ENCODE assay signal across 16 cellular contexts in genomic region chr2:120134263-120134662, GRCh38.
DNase-seq lines count a peak whose midpoint lies in the region; ATAC-seq, FAIRE-seq and TF ChIP-seq lines count a peak whose summit lies in the region.
"Had no signal": no experiment of that assay in that cellular context is flagged by ENCODE, and none has a peak within 500 bp of the region (broad histone marks: within the 10 kb centered on the region; RNA-seq: fewer than 3 reads in every experiment).

No MANE protein-coding gene starts in this region.

- H3K79me2 ChIP-seq in mammary epithelial cell (ENCODE audit: insufficient read depth, low read length) = no peaks in the 10 kb centered on the region
- no peaks in the 10 kb centered on the region for H3K79me2 ChIP-seq in keratinocyte (ENCODE audit: control insufficient read depth, insufficient read depth, low read length)

- no peak overlapping the region for H3K9ac ChIP-seq in HUES48 (ENCODE audit: low read depth, low read length)
- H3K9ac ChIP-seq in mammary epithelial cell (ENCODE audit: insufficient read depth, low read length) = no peak overlapping the region
- H3K9ac ChIP-seq in keratinocyte (ENCODE audit: control insufficient read depth, extremely low read depth, insufficient read depth, low read length) = no peak overlapping the region

- DNase-seq in AG09309 (ENCODE audit: low read depth) = peak; percentile 52
- DNase-seq in mammary epithelial cell = peak; percentile 96
- peak; percentile 48 for DNase-seq in keratinocyte (ENCODE audit: low read depth, low spot score)
- no peak for DNase-seq in DMS 273 (lab: John Stamatoyannopoulos, UW; ENCODE audit: unreplicated experiment)
- no peak for DNase-seq in CD4-positive, alpha-beta memory T cell
- no peak for DNase-seq in OCI-M1 (lab: John Stamatoyannopoulos, UW)
- DNase-seq in activated T-cell treated with anti-CD3 and anti-CD28 coated beads, Interleukin-2, amount 50 U/mL, for 72 hours = no peak
- DNase-seq: activated CD4-positive, alpha-beta T cell treated with anti-CD3 and anti-CD28 coated beads, Interleukin-2, amount 10 ng/mL, durations not matched to agents 7 days and 5 days; activated naive CD8-positive, alpha-beta T cell treated with anti-CD3 and anti-CD28 coated beads, Interleukin-2, amount 10 ng/mL, durations not matched to agents 7 days and 5 days; CD8-positive, alpha-beta T cell; NCI-H2029; SJCRH30; stomach had no signal

- in situ Hi-C loops in mammary epithelial cell (cut with MboI; ENCODE audit: low sequenced_read_pairs in 2 of 2) = no loop called here

- CTCF ChIA-PET in mammary epithelial cell (lab: Charles Lee; ENCODE audit: low non-redundant PET) = no interaction called here
- CTCF ChIA-PET in CD4-positive, alpha-beta memory T cell (lab: Charles Lee; ENCODE audit: partially characterized antibody) = no interaction called here

- no TSS peak for BruUV-seq in mammary epithelial cell (replicated peaks; lab: Mats Ljungman, UMichigan)

- no peaks in the 10 kb centered on the region for H3K4me1 Mint-ChIP-seq in CD4-positive, alpha-beta memory T cell
- no peaks in the 10 kb centered on the region for H3K4me1 Mint-ChIP-seq in activated T-cell treated with anti-CD3 and anti-CD28 coated beads, Interleukin-2, amount 50 U/mL, for 72 hours (ENCODE audit: low read depth)
- H3K4me1 Mint-ChIP-seq: activated CD4-positive, alpha-beta T cell treated with anti-CD3 and anti-CD28 coated beads, Interleukin-2, amount 10 ng/mL, durations not matched to agents 7 days and 5 days had no signal

- intact Hi-C loops in mammary epithelial cell (cut with micrococcal nuclease) = no loop called here
- intact Hi-C loops in CD4-positive, alpha-beta memory T cell (cut with micrococcal nuclease) = no loop called here

- peak overlapping the region; percentile 16 for H3K4me2 ChIP-seq in mammary epithelial cell (ENCODE audit: insufficient read depth, low read depth, low read length)
- peak overlapping the region; percentile 35 for H3K4me2 ChIP-seq in keratinocyte (ENCODE audit: control insufficient read depth, extremely low read depth, insufficient read depth, low read depth, low read length)

- dilution Hi-C loops in mammary epithelial cell (cut with HindIII; ENCODE audit: low sequenced_read_pairs) (no loop called here), keratinocyte (cut with MboI; ENCODE audit: extremely low pct_ligation_motif_present, low sequenced_read_pairs) (no loop called here)

- 17% methylated on average over 4 of the region's 4 CpGs for WGBS in mammary epithelial cell (ENCODE audit: low coverage, missing lambda C conversion rate)

- H3K9me1 ChIP-seq in keratinocyte (ENCODE audit: control insufficient read depth, extremely low read depth, insufficient read depth, low read length) = no peaks in the 10 kb centered on the region

- H4K20me1 ChIP-seq in mammary epithelial cell (ENCODE audit: insufficient read depth, low read length) = no peaks in the 10 kb centered on the region
- H4K20me1 ChIP-seq in keratinocyte (ENCODE audit: control insufficient read depth, extremely low read depth, insufficient read depth, low read length) = no peaks in the 10 kb centered on the region

- POLR2A ChIA-PET in CD4-positive, alpha-beta memory T cell (lab: Charles Lee; ENCODE audit: partially characterized antibody) = no interaction called here

- H3K4me3 ChIP-seq in AG09309 (ENCODE audit: control insufficient read depth, low read depth, low read length) = no peak overlapping the region
- H3K4me3 ChIP-seq in HUES48 (ENCODE audit: low read depth, low read length) = no peak overlapping the region
- H3K4me3 ChIP-seq in mammary epithelial cell (replicated peaks in 1 of 3; ENCODE audit: insufficient read depth in 1 of 3, low read depth in 2 of 3, low read length in 3 of 3) = no peak overlapping the region
- H3K4me3 ChIP-seq in keratinocyte (ENCODE audit: control insufficient read depth in 2 of 3, extremely low read depth in 1 of 3, insufficient read depth in 2 of 3, low read depth in 1 of 3, low read length in 3 of 3) = no peak overlapping the region
- no peak overlapping the region for H3K4me3 ChIP-seq in CD4-positive, alpha-beta memory T cell (ENCODE audit: low read length in 2 of 2)
- H3K4me3 ChIP-seq: HAP-1, SJCRH30, stomach had no signal

- FAIRE-seq in keratinocyte (lab: Jason Lieb, UNC) = peak; percentile 98
- FAIRE-seq: frontal cortex had no signal

- H3K36me3 ChIP-seq in HUES48 (ENCODE audit: control insufficient read depth, insufficient read depth, low read length) (peaks cover 5% of the 10 kb centered on the region), mammary epithelial cell (ENCODE audit: insufficient read depth, low read length) (no peaks in the 10 kb centered on the region), keratinocyte (ENCODE audit: control insufficient read depth in 2 of 2, extremely low read depth in 1 of 2, insufficient read depth in 2 of 2, low read length in 2 of 2) (no peaks in the 10 kb centered on the region)
- no peaks in the 10 kb centered on the region for H3K36me3 ChIP-seq in CD4-positive, alpha-beta memory T cell (ENCODE audit: insufficient read depth, low read length)
- H3K36me3 ChIP-seq: HAP-1 had no signal

- no peak for ATAC-seq in activated T-cell treated with anti-CD3 and anti-CD28 coated beads, Interleukin-2, amount 50 U/mL, for 72 hours (replicated peaks in 1 of 2)
- ATAC-seq: CD8-positive, alpha-beta T cell had no signal

- H3K27ac ChIP-seq in HUES48 (ENCODE audit: low read depth, low read length) = peak overlapping the region; percentile 77
- peak overlapping the region; percentile 19 for H3K27ac ChIP-seq in mammary epithelial cell (ENCODE audit: insufficient read depth, low read depth, low read length)
- peak overlapping the region; percentile 37 for H3K27ac ChIP-seq in keratinocyte (ENCODE audit: control insufficient read depth, insufficient read depth, low read length)
- H3K27ac ChIP-seq in CD4-positive, alpha-beta memory T cell (ENCODE audit: low read depth, low read length) = no peak overlapping the region
- H3K27ac ChIP-seq: SJCRH30, stomach had no signal

- no peak for TF ChIP-seq CTCF in AG09309 (IDR thresholded peaks at IDR 0.05; ENCODE audit: control insufficient read depth, insufficient read depth, low read depth, low read length, missing control alignments)
- TF ChIP-seq CTCF in mammary epithelial cell (conservative IDR thresholded peaks at IDR 0.05 in 1 of 2, IDR thresholded peaks at IDR 0.05 in 1 of 2; ENCODE audit: extremely low read depth in 1 of 2, insufficient read depth in 1 of 2, low read depth in 1 of 2, low read length in 2 of 2) = no peak
- no peak for TF ChIP-seq CTCF in keratinocyte (optimal IDR thresholded peaks at IDR 0.05 in 1 of 3, IDR thresholded peaks at IDR 0.05 in 1 of 3, conservative IDR thresholded peaks at IDR 0.05 in 1 of 3; ENCODE audit: extremely low read depth in 1 of 3, insufficient read depth in 2 of 3, low read length in 3 of 3)

- no peak overlapping the region for H3K27ac Mint-ChIP-seq in CD4-positive, alpha-beta memory T cell
- H3K27ac Mint-ChIP-seq in activated T-cell treated with anti-CD3 and anti-CD28 coated beads, Interleukin-2, amount 50 U/mL, for 72 hours = no peak overlapping the region
- H3K27ac Mint-ChIP-seq: activated CD4-positive, alpha-beta T cell treated with anti-CD3 and anti-CD28 coated beads, Interleukin-2, amount 10 ng/mL, durations not matched to agents 7 days and 5 days; activated naive CD8-positive, alpha-beta T cell treated with anti-CD3 and anti-CD28 coated beads, Interleukin-2, amount 10 ng/mL, durations not matched to agents 7 days and 5 days; CD8-positive, alpha-beta T cell had no signal

- H3K4me1 ChIP-seq in HUES48 (ENCODE audit: control insufficient read depth, insufficient read depth, low read length) (peaks cover 14% of the 10 kb centered on the region), mammary epithelial cell (ENCODE audit: insufficient read depth, low read length) (peaks cover 17% of the 10 kb centered on the region), keratinocyte (ENCODE audit: control insufficient read depth, extremely low read depth, insufficient read depth, low read length) (peaks cover 17% of the 10 kb centered on the region)
- H3K4me1 ChIP-seq in CD4-positive, alpha-beta memory T cell (ENCODE audit: insufficient read depth, low read length) = no peaks in the 10 kb centered on the region
- H3K4me1 ChIP-seq: HAP-1, SJCRH30, stomach had no signal

- H3K4me3 Mint-ChIP-seq in CD4-positive, alpha-beta memory T cell = no peak overlapping the region
- no peak overlapping the region for H3K4me3 Mint-ChIP-seq in activated T-cell treated with anti-CD3 and anti-CD28 coated beads, Interleukin-2, amount 50 U/mL, for 72 hours
- H3K4me3 Mint-ChIP-seq: activated CD4-positive, alpha-beta T cell treated with anti-CD3 and anti-CD28 coated beads, Interleukin-2, amount 10 ng/mL, durations not matched to agents 7 days and 5 days; activated naive CD8-positive, alpha-beta T cell treated with anti-CD3 and anti-CD28 coated beads, Interleukin-2, amount 10 ng/mL, durations not matched to agents 7 days and 5 days; CD8-positive, alpha-beta T cell had no signal

- no peaks in the 10 kb centered on the region for H3K27me3 ChIP-seq in HUES48 (ENCODE audit: control insufficient read depth, insufficient read depth, low read length)
- no peaks in the 10 kb centered on the region for H3K27me3 ChIP-seq in mammary epithelial cell (ENCODE audit: insufficient read depth, low read length)
- no peaks in the 10 kb centered on the region for H3K27me3 ChIP-seq in keratinocyte (ENCODE audit: control insufficient read depth, extremely low read depth, insufficient read depth, low read length)
- H3K27me3 ChIP-seq in CD4-positive, alpha-beta memory T cell (ENCODE audit: insufficient read depth, low read length) = no peaks in the 10 kb centered on the region
- H3K27me3 ChIP-seq: SJCRH30, stomach had no signal

- peaks cover 0 to 16% (median 12%) of the 10 kb centered on the region in 8 donors for H3K9me3 Mint-ChIP-seq in CD4-positive, alpha-beta memory T cell
- H3K9me3 Mint-ChIP-seq in activated T-cell treated with anti-CD3 and anti-CD28 coated beads, Interleukin-2, amount 50 U/mL, for 72 hours = peaks cover 5 to 10% of the 10 kb centered on the region in 2 donors

- H3K36me3 Mint-ChIP-seq in CD4-positive, alpha-beta memory T cell = peaks cover 11 to 51% of the 10 kb centered on the region in 2 donors
- H3K36me3 Mint-ChIP-seq in activated T-cell treated with anti-CD3 and anti-CD28 coated beads, Interleukin-2, amount 50 U/mL, for 72 hours (ENCODE audit: insufficient read depth in 2 of 2) = peaks cover 7 to 8% of the 10 kb centered on the region in 2 donors

- peaks cover 0 to 1% of the 10 kb centered on the region in 2 donors for H3K27me3 Mint-ChIP-seq in CD4-positive, alpha-beta memory T cell
- H3K27me3 Mint-ChIP-seq in activated T-cell treated with anti-CD3 and anti-CD28 coated beads, Interleukin-2, amount 50 U/mL, for 72 hours (ENCODE audit: low read depth) = no peaks in the 10 kb centered on the region
- H3K27me3 Mint-ChIP-seq: activated CD4-positive, alpha-beta T cell treated with anti-CD3 and anti-CD28 coated beads, Interleukin-2, amount 10 ng/mL, durations not matched to agents 7 days and 5 days; activated naive CD8-positive, alpha-beta T cell treated with anti-CD3 and anti-CD28 coated beads, Interleukin-2, amount 10 ng/mL, durations not matched to agents 7 days and 5 days had no signal

- H2AFZ ChIP-seq in mammary epithelial cell (ENCODE audit: low read depth, low read length) = peak overlapping the region; percentile 45
- H2AFZ ChIP-seq in keratinocyte (ENCODE audit: control insufficient read depth, low read length) = no peak overlapping the region

- H3K9me3 ChIP-seq in HUES48 (ENCODE audit: control insufficient read depth, insufficient read depth, low read length) (no peaks in the 10 kb centered on the region), mammary epithelial cell (replicated peaks; ENCODE audit: insufficient read depth, low read length) (no peaks in the 10 kb centered on the region), keratinocyte (ENCODE audit: control insufficient read depth, low read depth, low read length) (no peaks in the 10 kb centered on the region)
- H3K9me3 ChIP-seq in CD4-positive, alpha-beta memory T cell (ENCODE audit: control insufficient read depth in 1 of 2, low read length in 2 of 2) = no peaks in the 10 kb centered on the region
- H3K9me3 ChIP-seq: HAP-1, stomach had no signal

Comparison
In these comparisons a context has a peak if more than half of its experiments do, and no peak if none do; other contexts are left out.
1. DNase-seq: peak in AG09309 (single experiment), mammary epithelial cell (single experiment) and keratinocyte (single experiment); none in DMS 273 (single experiment), CD4-positive, alpha-beta memory T cell (0 of 5), OCI-M1 (single experiment) and activated T-cell treated with anti-CD3 and anti-CD28 coated beads, Interleukin-2, amount 50 U/mL, for 72 hours (0 of 2).